Comparison of ENCODE assay signal across 8 cellular contexts in the genomic region with DNA sequence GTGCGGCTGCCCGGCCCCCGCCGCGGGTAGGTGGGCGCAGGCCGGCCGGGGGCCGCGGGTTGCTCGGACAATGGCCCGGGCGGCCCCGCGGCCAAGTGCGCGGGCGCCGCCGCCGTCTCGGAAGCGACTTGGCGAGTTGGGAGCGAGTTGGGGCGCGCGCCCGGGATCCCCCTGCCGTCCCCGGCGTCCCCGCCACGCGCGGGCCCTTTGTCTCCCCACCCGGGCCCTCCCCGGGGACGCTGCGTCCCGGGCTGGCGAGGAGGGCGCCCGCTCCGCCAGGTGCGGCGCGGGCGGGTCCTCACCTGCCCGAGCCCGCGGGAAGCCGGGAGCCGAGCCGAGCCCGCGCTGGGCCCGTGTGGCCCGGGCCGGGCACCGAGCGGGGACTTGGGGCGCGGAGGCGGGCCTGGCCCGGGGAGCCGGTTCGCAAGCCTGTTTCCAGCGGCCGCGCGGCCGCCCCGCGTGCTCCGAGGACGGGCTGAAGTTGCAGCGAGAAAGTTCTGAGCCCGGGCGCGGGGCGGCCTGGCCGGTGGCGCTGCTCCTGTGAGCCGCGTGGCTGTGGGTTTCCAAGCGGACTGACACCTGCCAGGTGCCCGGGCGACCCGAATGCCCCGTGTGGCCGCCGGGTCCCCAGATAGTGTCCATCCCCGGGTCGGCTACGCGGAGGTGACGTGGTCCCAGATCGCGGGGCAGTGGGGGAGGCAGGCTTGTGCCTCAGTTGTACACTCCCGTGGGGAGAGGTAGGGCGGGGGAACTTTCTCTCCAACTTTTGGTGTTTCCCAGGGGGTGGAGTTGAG. TPM values are rescaled to one million over a fixed set of nuclear protein-coding genes. Genes with fewer than 3 reads are reported as not detected.
DNase-seq lines count a peak whose midpoint lies in the region; ATAC-seq, FAIRE-seq and TF ChIP-seq lines count a peak whose summit lies in the region.

No MANE protein-coding gene starts in this region.

- H4K20me1 ChIP-seq in OCI-LY1 (ENCODE audit: insufficient read depth, low read length) = no peaks in the 10 kb centered on the region

- H3K4me3 ChIP-seq in OCI-LY1 (ENCODE audit: low read depth, low read length, poor library complexity, severe bottlenecking) (no peak overlapping the region), choroid plexus epithelial cell (ENCODE audit: low read depth, low read length) (peak overlapping the region; percentile 59), upper lobe of left lung (peak overlapping the region; percentile 11 to 73 (median 66))

- 0 to 1% methylated on average over 5 to 25 of the region's 102 CpGs for WGBS in upper lobe of left lung, 2 donors

- peak; percentile 56 for ATAC-seq in memory B cell (ENCODE audit: low read depth)
- ATAC-seq in upper lobe of left lung (ENCODE audit: low FRiP score in 2 of 2) = peak in 1 of 2 donors; percentile 27

- TF ChIP-seq EP300 in upper lobe of left lung (IDR thresholded peaks at IDR 0.05) = no peak

- no peaks in the 10 kb centered on the region for H3K9me3 ChIP-seq in OCI-LY1 (ENCODE audit: low read length)
- H3K9me3 ChIP-seq in upper lobe of left lung = no peaks in the 10 kb centered on the region

- no peak overlapping the region for H3K27ac Mint-ChIP-seq in memory B cell

- H3K4me3 Mint-ChIP-seq in memory B cell = peak overlapping the region; percentile 80

- TF ChIP-seq POLR2A in GM12892 (IDR thresholded peaks at IDR 0.05; ENCODE audit: low read depth, low read length) = no peak; the same call in 1 of the 2 replicates
- TF ChIP-seq POLR2A in upper lobe of left lung (IDR thresholded peaks at IDR 0.05) = no peak

- H3K27ac ChIP-seq in OCI-LY1 (ENCODE audit: low read depth, low read length, poor library complexity, severe bottlenecking) (no peak overlapping the region), upper lobe of left lung (peak overlapping the region; percentile 66 to 89 (median 71))

- peaks cover 2% of the 10 kb centered on the region for H3K27me3 Mint-ChIP-seq in memory B cell

- DNase-seq in GM12892 (ENCODE audit: insufficient read length) (peak; percentile 67), choroid plexus epithelial cell (ENCODE audit: low read depth) (no peak), memory B cell (ENCODE audit: low spot score in 2 of 2) (peak in 1 of 2 donors; percentile 41), upper lobe of left lung (peak in 1 of 2 donors; percentile 91), NOMO-1 (lab: John Stamatoyannopoulos, UW; ENCODE audit: unreplicated experiment in 2 of 2) (no peak), NCI-H1436 (lab: John Stamatoyannopoulos, UW) (no peak), anterior cingulate cortex (lab: John Stamatoyannopoulos, UW) (no peak)

- no peak overlapping the region for H3K9ac ChIP-seq in OCI-LY1 (ENCODE audit: low read length)

- no peaks in the 10 kb centered on the region for H3K9me3 Mint-ChIP-seq in memory B cell

- no peaks in the 10 kb centered on the region for H3K79me2 ChIP-seq in OCI-LY1 (ENCODE audit: insufficient read depth, low read length)

- H3K4me2 ChIP-seq in OCI-LY1 (ENCODE audit: low read length) = 0 out of 2 replicates have a peak overlapping the region, but pooled peaks have one; percentile 7

- H3K36me3 ChIP-seq in OCI-LY1 (ENCODE audit: insufficient read depth, low read length) (no peaks in the 10 kb centered on the region), upper lobe of left lung (no peaks in the 10 kb centered on the region)

- no peaks in the 10 kb centered on the region for H3K36me3 Mint-ChIP-seq in memory B cell

- H3K27me3 ChIP-seq in OCI-LY1 (ENCODE audit: insufficient read depth, low read length) = peaks cover 12% of the 10 kb centered on the region; the same call in 1 of the 2 replicates
- H3K27me3 ChIP-seq in upper lobe of left lung = peaks cover 0 to 5% (median 0%) of the 10 kb centered on the region in 4 donors

- H2AFZ ChIP-seq in OCI-LY1 (ENCODE audit: low read length) = no peak overlapping the region

- H3K9me2 ChIP-seq in OCI-LY1 (ENCODE audit: low read depth, low read length) = no peaks in the 10 kb centered on the region

- H3K4me1 ChIP-seq in OCI-LY1 (ENCODE audit: insufficient read depth, low read length, severe bottlenecking) = no peaks in the 10 kb centered on the region
- H3K4me1 ChIP-seq in upper lobe of left lung = peaks cover 33 to 55% (median 43%) of the 10 kb centered on the region in 4 donors

- FAIRE-seq in GM12892 (lab: Jason Lieb, UNC) = peak; percentile 57

- TF ChIP-seq CTCF in OCI-LY1 (IDR thresholded peaks at IDR 0.05; ENCODE audit: low read length) (no peak), choroid plexus epithelial cell (conservative IDR thresholded peaks at IDR 0.05; ENCODE audit: low read depth, low read length) (no peak), upper lobe of left lung (IDR thresholded peaks at IDR 0.05) (peak in 1 of 6 experiments; percentile 11)

- peaks cover 14% of the 10 kb centered on the region for H3K4me1 Mint-ChIP-seq in memory B cell

- no peaks in the 10 kb centered on the region for H3F3A ChIP-seq in OCI-LY1 (ENCODE audit: insufficient read depth, low read length)

RNA-seq across cellular contexts. Expression of a gene that starts 0.6 kb away (rescaled TPM):
- polyA plus RNA-seq in GM12892 (2012; ENCODE audit: missing spikeins) = 2.6 TPM
- total RNA-seq in upper lobe of left lung = 10 to 100 TPM; 51.5 to 79.4 (median 67.6) TPM

RNA-seq across cellular contexts. Expression of a gene that starts 41.2 kb away (rescaled TPM):
- 16.1 TPM for polyA plus RNA-seq in GM12892 (2012; ENCODE audit: missing spikeins)
- total RNA-seq in upper lobe of left lung = 10 to 100 TPM; 13.9 to 37.5 (median 24.0) TPM
